Comparison of ENCODE assay signal across 4 cellular contexts in genomic region chr5:6885581-6885980, GRCh38.
"Had no signal": no experiment of that assay in that cellular context is flagged by ENCODE, and none has a peak within 500 bp of the region (broad histone marks: within the 10 kb centered on the region; RNA-seq: fewer than 3 reads in every experiment).

No MANE protein-coding gene starts in this region.

- H2AFZ ChIP-seq: GM23338 had no signal

- H3K27ac Mint-ChIP-seq: GM23338, H9 had no signal

- H3K4me2 ChIP-seq: GM23338 had no signal

- H3K4me3 Mint-ChIP-seq: GM23338, H9 had no signal

- DNase-seq: H9, HCEC 1CT, IMR-90 had no signal

- ATAC-seq: GM23338 had no signal

- H3K4me3 ChIP-seq: GM23338 had no signal

- H3K4me1 Mint-ChIP-seq: GM23338, H9 had no signal
